ENCODE assay signal across 18 cellular contexts in genomic region chr2:230765611-230766300, GRCh38. TPM values are rescaled to one million over a fixed set of nuclear protein-coding genes. Genes with fewer than 3 reads are reported as not detected.
DNase-seq lines count a peak whose midpoint lies in the region; ATAC-seq, FAIRE-seq and TF ChIP-seq lines count a peak whose summit lies in the region.
"Had no signal": no experiment of that assay in that cellular context is flagged by ENCODE, and none has a peak within 500 bp of the region (broad histone marks: within the 10 kb centered on the region; RNA-seq: fewer than 3 reads in every experiment).

No MANE protein-coding gene starts in this region.

- peak overlapping the region; percentile 77 for H3K27ac Mint-ChIP-seq in activated T-cell treated with anti-CD3 and anti-CD28 coated beads, Interleukin-2, amount 50 U/mL, for 24 hours
- H3K27ac Mint-ChIP-seq in WTC11 (peak overlapping the region; percentile 88), endothelial cell (ENCODE audit: unreplicated experiment) (peak overlapping the region; percentile 49)

- peaks cover 24% of the 10 kb centered on the region for H4K20me1 ChIP-seq in smooth muscle cell (ENCODE audit: low read depth)

- H3K9ac ChIP-seq in smooth muscle cell (ENCODE audit: low read depth) = no peak overlapping the region

- WGBS in smooth muscle cell (ENCODE audit: low lambda C conversion rate) = 48% methylated on average over 4 of the region's 4 CpGs

- DNase-seq in activated T-cell treated with anti-CD3 and anti-CD28 coated beads, Interleukin-2, amount 50 U/mL, for 24 hours = no peak
- no peak for DNase-seq in activated T-cell treated with anti-CD3 and anti-CD28 coated beads, Interleukin-2, amount 50 U/mL, for 48 hours
- DNase-seq in WTC11 (ENCODE audit: low spot score) (no peak), endothelial cell (ENCODE audit: low spot score) (no peak), smooth muscle cell (lab: John Stamatoyannopoulos, UW; ENCODE audit: unreplicated experiment) (no peak), HTR-8/SVneo (ENCODE audit: insufficient read length, low spot score) (no peak)
- DNase-seq in stimulated activated CD4-positive, alpha-beta T cell treated with anti-CD3 and anti-CD28 coated beads, Interleukin-2, amount 100 ng/mL, for 48 hours = no peak
- DNase-seq: CD8-positive, alpha-beta memory T cell; gastrocnemius medialis; SHP77 treated with DMSO at 0.1 percent for 48 hours; T-helper 9 cell; tibial artery had no signal

- no peak overlapping the region for H3K4me3 ChIP-seq in smooth muscle cell
- H3K4me3 ChIP-seq: A549, gastrocnemius medialis, lung, right atrium auricular region, tibial artery had no signal

- peaks cover 72% of the 10 kb centered on the region for H3K4me1 Mint-ChIP-seq in activated T-cell treated with anti-CD3 and anti-CD28 coated beads, Interleukin-2, amount 50 U/mL, for 24 hours (ENCODE audit: low read depth)
- peaks cover 20% of the 10 kb centered on the region for H3K4me1 Mint-ChIP-seq in WTC11
- H3K4me1 Mint-ChIP-seq in endothelial cell (ENCODE audit: unreplicated experiment) = peaks cover 13% of the 10 kb centered on the region

- H3F3A ChIP-seq in smooth muscle cell (ENCODE audit: low read depth) = no peaks in the 10 kb centered on the region

- no peaks in the 10 kb centered on the region for H3K9me3 Mint-ChIP-seq in activated T-cell treated with anti-CD3 and anti-CD28 coated beads, Interleukin-2, amount 50 U/mL, for 24 hours
- H3K9me3 Mint-ChIP-seq in WTC11 (no peaks in the 10 kb centered on the region), endothelial cell (ENCODE audit: unreplicated experiment) (no peaks in the 10 kb centered on the region)
- H3K9me3 Mint-ChIP-seq: CD8-positive, alpha-beta memory T cell; central memory CD8-positive, alpha-beta T cell had no signal

- no peak overlapping the region for H2AFZ ChIP-seq in smooth muscle cell (ENCODE audit: low read depth)

- peaks cover 7% of the 10 kb centered on the region for H3K4me1 ChIP-seq in smooth muscle cell (ENCODE audit: low read depth)
- H3K4me1 ChIP-seq: A549, right atrium auricular region had no signal

- no peaks in the 10 kb centered on the region for H3K27me3 Mint-ChIP-seq in activated T-cell treated with anti-CD3 and anti-CD28 coated beads, Interleukin-2, amount 50 U/mL, for 24 hours
- H3K27me3 Mint-ChIP-seq in WTC11 (ENCODE audit: low read depth) = no peaks in the 10 kb centered on the region
- no peaks in the 10 kb centered on the region for H3K27me3 Mint-ChIP-seq in endothelial cell (ENCODE audit: unreplicated experiment)
- H3K27me3 Mint-ChIP-seq: CD8-positive, alpha-beta memory T cell; central memory CD8-positive, alpha-beta T cell had no signal

- no peaks in the 10 kb centered on the region for H3K27me3 ChIP-seq in smooth muscle cell (ENCODE audit: low read depth)
- H3K27me3 ChIP-seq: gastrocnemius medialis, right atrium auricular region, tibial artery had no signal

- H3K36me3 ChIP-seq in smooth muscle cell (ENCODE audit: low read depth) = no peaks in the 10 kb centered on the region

- H3K4me2 ChIP-seq in smooth muscle cell = peak overlapping the region; percentile 42
- H3K4me2 ChIP-seq: A549 had no signal

- peaks cover 94% of the 10 kb centered on the region for H3K36me3 Mint-ChIP-seq in activated T-cell treated with anti-CD3 and anti-CD28 coated beads, Interleukin-2, amount 50 U/mL, for 24 hours (ENCODE audit: low read depth)
- peaks cover 4% of the 10 kb centered on the region for H3K36me3 Mint-ChIP-seq in WTC11
- peaks cover 9% of the 10 kb centered on the region for H3K36me3 Mint-ChIP-seq in endothelial cell (ENCODE audit: low read depth, unreplicated experiment)

- no peaks in the 10 kb centered on the region for H3K9me3 ChIP-seq in smooth muscle cell (replicated peaks; ENCODE audit: low read depth)
- H3K9me3 ChIP-seq: A549, gastrocnemius medialis, right atrium auricular region, tibial artery had no signal

- POLR2A ChIA-PET in WTC11 (lab: Charles Lee) = interaction anchor here (0.6 kb wide), 1 partner anchor 117 kb away, joined by 3 read pairs; no protein-coding TSS in a partner anchor

- CTCF ChIA-PET in WTC11 (lab: Charles Lee) = interaction anchor here (1.4 kb wide), 1 partner anchor 33 kb away, joined by 5 read pairs; no protein-coding TSS in a partner anchor

- peak overlapping the region; percentile 45 for H3K27ac ChIP-seq in smooth muscle cell (ENCODE audit: low read depth)
- H3K27ac ChIP-seq: A549, gastrocnemius medialis, right atrium auricular region, tibial artery had no signal

- H3K79me2 ChIP-seq in smooth muscle cell (ENCODE audit: low read depth) = peaks cover 39% of the 10 kb centered on the region

- FAIRE-seq in HTR-8/SVneo (lab: Jason Lieb, UNC) = no peak
- FAIRE-seq: A549, H1 had no signal

- no peak for TF ChIP-seq CTCF in WTC11 (IDR thresholded peaks at IDR 0.05)
- no peak for TF ChIP-seq CTCF in endothelial cell (IDR thresholded peaks at IDR 0.05; ENCODE audit: unreplicated experiment)
- no peak for TF ChIP-seq CTCF in smooth muscle cell (IDR thresholded peaks at IDR 0.05; ENCODE audit: borderline replicate concordance, insufficient read depth, poor library complexity, severe bottlenecking)

- H3K4me3 Mint-ChIP-seq in activated T-cell treated with anti-CD3 and anti-CD28 coated beads, Interleukin-2, amount 50 U/mL, for 24 hours = no peak overlapping the region
- no peak overlapping the region for H3K4me3 Mint-ChIP-seq in WTC11
- no peak overlapping the region for H3K4me3 Mint-ChIP-seq in endothelial cell (ENCODE audit: unreplicated experiment)
- H3K4me3 Mint-ChIP-seq: CD8-positive, alpha-beta memory T cell; central memory CD8-positive, alpha-beta T cell had no signal

- ATAC-seq in WTC11 (peak; percentile 44), GM21367 (IDR thresholded peaks at IDR 0.05; ENCODE audit: unreplicated experiment) (no peak)
- ATAC-seq: A549, gastrocnemius medialis had no signal

TF ChIP-seq in WTC11, 78 proteins besides CTCF, POLR2A, EP300 and RAD21:
- TF ChIP-seq FOXJ3 (CRISPR knock-in tag; IDR thresholded peaks at IDR 0.05; ENCODE audit: borderline replicate concordance) (no peak), ESRRA (CRISPR knock-in tag; IDR thresholded peaks at IDR 0.05; ENCODE audit: borderline replicate concordance) (no peak), ZNF138 (CRISPR knock-in tag; conservative IDR thresholded peaks at IDR 0.05) (no peak), NR3C1 (CRISPR knock-in tag; conservative IDR thresholded peaks at IDR 0.05; ENCODE audit: low read depth) (no peak)
TF ChIP-seq in WTC11: peak in this region for 0.

RNA-seq across cellular contexts. Expression of gene CAB39, which starts 53.1 kb away (rescaled TPM):
- 35.6 to 38.9 TPM (median 36.9 TPM) in 3 replicates for total RNA-seq in WTC11 (2021)
- total RNA-seq in endothelial cell (ENCODE audit: unreplicated experiment) = 48.7 TPM
- total RNA-seq in smooth muscle cell = 62.4 and 62.7 TPM in 2 replicates
- polyA plus RNA-seq in smooth muscle cell = 21.7 and 25.5 TPM in 2 replicates
